In the genomic region with DNA sequence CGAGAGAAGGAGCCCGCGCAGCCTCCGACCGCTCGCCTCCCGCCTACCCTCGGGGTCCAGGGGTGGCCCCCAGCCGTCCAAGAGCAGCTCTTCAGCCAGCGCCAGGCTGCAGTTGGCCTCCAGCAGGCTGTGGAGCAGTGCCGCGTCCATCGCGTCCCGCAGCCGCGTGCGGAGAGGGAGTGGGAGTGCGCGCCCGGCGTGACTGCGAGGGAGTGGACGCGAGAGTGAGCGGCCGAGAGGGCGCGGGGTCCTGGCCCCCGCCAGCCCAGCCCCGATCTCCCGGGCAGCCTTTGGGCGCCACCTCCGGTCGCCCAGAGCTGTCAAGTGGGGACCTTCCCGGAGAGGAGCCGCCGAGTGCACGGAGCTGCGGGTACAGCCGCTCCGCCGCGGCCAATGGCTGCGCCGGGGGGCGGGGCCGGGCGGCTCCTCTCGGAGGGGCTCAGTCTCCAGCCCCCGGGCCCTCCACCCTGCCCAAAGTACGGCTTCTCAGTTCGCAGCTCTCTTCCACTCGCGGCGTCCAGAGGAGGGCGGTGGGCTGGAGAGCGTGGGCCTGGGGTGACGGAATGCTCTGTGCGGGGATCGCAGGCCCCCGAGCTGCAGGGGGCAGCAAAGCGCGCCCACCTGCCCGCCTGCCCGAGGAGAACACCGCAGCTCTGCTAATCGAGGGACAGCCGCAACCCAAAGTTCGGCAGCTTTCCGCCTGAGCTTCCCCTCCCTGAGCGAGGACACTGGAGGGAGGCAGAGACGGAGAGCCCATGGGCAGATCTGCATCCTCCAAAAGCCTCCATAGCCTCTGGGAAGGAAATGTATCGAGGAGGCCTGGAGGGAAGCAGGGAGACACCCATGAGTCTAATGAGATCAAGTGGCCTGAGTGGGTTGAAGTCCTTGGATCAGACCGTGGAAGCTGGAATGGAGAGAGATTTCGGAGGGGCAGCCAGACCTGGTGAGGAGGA, we compare ENCODE assay signal across 1 cellular context.
TF ChIP-seq lines count a peak whose summit lies in the region.

A gene (minus strand): TSS at position 326 of the 953 bp plus-strand sequence. CDS start 176 bp downstream, at position 150.

TF ChIP-seq in H1, 55 proteins besides CTCF, POLR2A, EP300 and RAD21 (continued from another document):
- TF ChIP-seq, protein P1, sequence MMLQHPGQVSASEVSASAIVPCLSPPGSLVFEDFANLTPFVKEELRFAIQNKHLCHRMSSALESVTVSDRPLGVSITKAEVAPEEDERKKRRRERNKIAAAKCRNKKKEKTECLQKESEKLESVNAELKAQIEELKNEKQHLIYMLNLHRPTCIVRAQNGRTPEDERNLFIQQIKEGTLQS (IDR thresholded peaks at IDR 0.05; ENCODE audit: insufficient read depth, low read depth, low read length): no peak
- TF ChIP-seq, protein P2, sequence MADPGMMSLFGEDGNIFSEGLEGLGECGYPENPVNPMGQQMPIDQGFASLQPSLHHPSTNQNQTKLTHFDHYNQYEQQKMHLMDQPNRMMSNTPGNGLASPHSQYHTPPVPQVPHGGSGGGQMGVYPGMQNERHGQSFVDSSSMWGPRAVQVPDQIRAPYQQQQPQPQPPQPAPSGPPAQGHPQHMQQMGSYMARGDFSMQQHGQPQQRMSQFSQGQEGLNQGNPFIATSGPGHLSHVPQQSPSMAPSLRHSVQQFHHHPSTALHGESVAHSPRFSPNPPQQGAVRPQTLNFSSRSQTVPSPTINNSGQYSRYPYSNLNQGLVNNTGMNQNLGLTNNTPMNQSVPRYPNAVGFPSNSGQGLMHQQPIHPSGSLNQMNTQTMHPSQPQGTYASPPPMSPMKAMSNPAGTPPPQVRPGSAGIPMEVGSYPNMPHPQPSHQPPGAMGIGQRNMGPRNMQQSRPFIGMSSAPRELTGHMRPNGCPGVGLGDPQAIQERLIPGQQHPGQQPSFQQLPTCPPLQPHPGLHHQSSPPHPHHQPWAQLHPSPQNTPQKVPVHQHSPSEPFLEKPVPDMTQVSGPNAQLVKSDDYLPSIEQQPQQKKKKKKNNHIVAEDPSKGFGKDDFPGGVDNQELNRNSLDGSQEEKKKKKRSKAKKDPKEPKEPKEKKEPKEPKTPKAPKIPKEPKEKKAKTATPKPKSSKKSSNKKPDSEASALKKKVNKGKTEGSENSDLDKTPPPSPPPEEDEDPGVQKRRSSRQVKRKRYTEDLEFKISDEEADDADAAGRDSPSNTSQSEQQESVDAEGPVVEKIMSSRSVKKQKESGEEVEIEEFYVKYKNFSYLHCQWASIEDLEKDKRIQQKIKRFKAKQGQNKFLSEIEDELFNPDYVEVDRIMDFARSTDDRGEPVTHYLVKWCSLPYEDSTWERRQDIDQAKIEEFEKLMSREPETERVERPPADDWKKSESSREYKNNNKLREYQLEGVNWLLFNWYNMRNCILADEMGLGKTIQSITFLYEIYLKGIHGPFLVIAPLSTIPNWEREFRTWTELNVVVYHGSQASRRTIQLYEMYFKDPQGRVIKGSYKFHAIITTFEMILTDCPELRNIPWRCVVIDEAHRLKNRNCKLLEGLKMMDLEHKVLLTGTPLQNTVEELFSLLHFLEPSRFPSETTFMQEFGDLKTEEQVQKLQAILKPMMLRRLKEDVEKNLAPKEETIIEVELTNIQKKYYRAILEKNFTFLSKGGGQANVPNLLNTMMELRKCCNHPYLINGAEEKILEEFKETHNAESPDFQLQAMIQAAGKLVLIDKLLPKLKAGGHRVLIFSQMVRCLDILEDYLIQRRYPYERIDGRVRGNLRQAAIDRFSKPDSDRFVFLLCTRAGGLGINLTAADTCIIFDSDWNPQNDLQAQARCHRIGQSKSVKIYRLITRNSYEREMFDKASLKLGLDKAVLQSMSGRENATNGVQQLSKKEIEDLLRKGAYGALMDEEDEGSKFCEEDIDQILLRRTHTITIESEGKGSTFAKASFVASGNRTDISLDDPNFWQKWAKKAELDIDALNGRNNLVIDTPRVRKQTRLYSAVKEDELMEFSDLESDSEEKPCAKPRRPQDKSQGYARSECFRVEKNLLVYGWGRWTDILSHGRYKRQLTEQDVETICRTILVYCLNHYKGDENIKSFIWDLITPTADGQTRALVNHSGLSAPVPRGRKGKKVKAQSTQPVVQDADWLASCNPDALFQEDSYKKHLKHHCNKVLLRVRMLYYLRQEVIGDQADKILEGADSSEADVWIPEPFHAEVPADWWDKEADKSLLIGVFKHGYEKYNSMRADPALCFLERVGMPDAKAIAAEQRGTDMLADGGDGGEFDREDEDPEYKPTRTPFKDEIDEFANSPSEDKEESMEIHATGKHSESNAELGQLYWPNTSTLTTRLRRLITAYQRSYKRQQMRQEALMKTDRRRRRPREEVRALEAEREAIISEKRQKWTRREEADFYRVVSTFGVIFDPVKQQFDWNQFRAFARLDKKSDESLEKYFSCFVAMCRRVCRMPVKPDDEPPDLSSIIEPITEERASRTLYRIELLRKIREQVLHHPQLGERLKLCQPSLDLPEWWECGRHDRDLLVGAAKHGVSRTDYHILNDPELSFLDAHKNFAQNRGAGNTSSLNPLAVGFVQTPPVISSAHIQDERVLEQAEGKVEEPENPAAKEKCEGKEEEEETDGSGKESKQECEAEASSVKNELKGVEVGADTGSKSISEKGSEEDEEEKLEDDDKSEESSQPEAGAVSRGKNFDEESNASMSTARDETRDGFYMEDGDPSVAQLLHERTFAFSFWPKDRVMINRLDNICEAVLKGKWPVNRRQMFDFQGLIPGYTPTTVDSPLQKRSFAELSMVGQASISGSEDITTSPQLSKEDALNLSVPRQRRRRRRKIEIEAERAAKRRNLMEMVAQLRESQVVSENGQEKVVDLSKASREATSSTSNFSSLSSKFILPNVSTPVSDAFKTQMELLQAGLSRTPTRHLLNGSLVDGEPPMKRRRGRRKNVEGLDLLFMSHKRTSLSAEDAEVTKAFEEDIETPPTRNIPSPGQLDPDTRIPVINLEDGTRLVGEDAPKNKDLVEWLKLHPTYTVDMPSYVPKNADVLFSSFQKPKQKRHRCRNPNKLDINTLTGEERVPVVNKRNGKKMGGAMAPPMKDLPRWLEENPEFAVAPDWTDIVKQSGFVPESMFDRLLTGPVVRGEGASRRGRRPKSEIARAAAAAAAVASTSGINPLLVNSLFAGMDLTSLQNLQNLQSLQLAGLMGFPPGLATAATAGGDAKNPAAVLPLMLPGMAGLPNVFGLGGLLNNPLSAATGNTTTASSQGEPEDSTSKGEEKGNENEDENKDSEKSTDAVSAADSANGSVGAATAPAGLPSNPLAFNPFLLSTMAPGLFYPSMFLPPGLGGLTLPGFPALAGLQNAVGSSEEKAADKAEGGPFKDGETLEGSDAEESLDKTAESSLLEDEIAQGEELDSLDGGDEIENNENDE (IDR thresholded peaks at IDR 0.05; ENCODE audit: insufficient replicate concordance, low read length): no peak
- no peak for TF ChIP-seq POU5F1 (IDR thresholded peaks at IDR 0.05; ENCODE audit: low read depth, low read length)
- TF ChIP-seq SP2 (IDR thresholded peaks at IDR 0.05; ENCODE audit: low read length): no peak
- peak in 1 of 2 experiments; percentile 39; a peak in 1 of 4 replicates for TF ChIP-seq HDAC2 (IDR thresholded peaks at IDR 0.05; ENCODE audit: borderline replicate concordance in 1 of 2, low read depth in 2 of 2, low read length in 2 of 2)
- TF ChIP-seq, protein P3, sequence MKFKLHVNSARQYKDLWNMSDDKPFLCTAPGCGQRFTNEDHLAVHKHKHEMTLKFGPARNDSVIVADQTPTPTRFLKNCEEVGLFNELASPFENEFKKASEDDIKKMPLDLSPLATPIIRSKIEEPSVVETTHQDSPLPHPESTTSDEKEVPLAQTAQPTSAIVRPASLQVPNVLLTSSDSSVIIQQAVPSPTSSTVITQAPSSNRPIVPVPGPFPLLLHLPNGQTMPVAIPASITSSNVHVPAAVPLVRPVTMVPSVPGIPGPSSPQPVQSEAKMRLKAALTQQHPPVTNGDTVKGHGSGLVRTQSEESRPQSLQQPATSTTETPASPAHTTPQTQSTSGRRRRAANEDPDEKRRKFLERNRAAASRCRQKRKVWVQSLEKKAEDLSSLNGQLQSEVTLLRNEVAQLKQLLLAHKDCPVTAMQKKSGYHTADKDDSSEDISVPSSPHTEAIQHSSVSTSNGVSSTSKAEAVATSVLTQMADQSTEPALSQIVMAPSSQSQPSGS (IDR thresholded peaks at IDR 0.05; ENCODE audit: low read length): no peak
- TF ChIP-seq CHD2 (IDR thresholded peaks at IDR 0.05; ENCODE audit: low read length): no peak
- TF ChIP-seq, protein P4, sequence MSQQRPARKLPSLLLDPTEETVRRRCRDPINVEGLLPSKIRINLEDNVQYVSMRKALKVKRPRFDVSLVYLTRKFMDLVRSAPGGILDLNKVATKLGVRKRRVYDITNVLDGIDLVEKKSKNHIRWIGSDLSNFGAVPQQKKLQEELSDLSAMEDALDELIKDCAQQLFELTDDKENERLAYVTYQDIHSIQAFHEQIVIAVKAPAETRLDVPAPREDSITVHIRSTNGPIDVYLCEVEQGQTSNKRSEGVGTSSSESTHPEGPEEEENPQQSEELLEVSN (IDR thresholded peaks at IDR 0.05): peak; percentile 91
- no peak for TF ChIP-seq GTF2F1 (IDR thresholded peaks at IDR 0.05; ENCODE audit: borderline replicate concordance, low read depth, low read length)
- TF ChIP-seq ZNF274 (IDR thresholded peaks at IDR 0.05; ENCODE audit: borderline replicate concordance, extremely low read depth, low read length): no peak
- no peak for TF ChIP-seq TCF12 (IDR thresholded peaks at IDR 0.05; ENCODE audit: low read depth, low read length)
- no peak for TF ChIP-seq SIX5 (IDR thresholded peaks at IDR 0.05; ENCODE audit: low read depth, low read length)
- peak; percentile 87 for TF ChIP-seq KDM4A (IDR thresholded peaks at IDR 0.05; ENCODE audit: low read depth, low read length, severe bottlenecking)
- TF ChIP-seq KDM1A (IDR thresholded peaks at IDR 0.05; ENCODE audit: borderline replicate concordance, low read length): no peak
- TF ChIP-seq CTBP2 (IDR thresholded peaks at IDR 0.05; ENCODE audit: borderline replicate concordance, insufficient read depth, insufficient read length, low read length): no peak
- TF ChIP-seq PHF8 (conservative IDR thresholded peaks at IDR 0.05; ENCODE audit: low read depth, low read length): no peak
- TF ChIP-seq RBBP5 (IDR thresholded peaks at IDR 0.05; ENCODE audit: borderline replicate concordance, low read depth, low read length): no peak
- TF ChIP-seq CBX5 (IDR thresholded peaks at IDR 0.05; ENCODE audit: low read depth, low read length): no peak
- TF ChIP-seq TBP (IDR thresholded peaks at IDR 0.05; ENCODE audit: low read depth, low read length): no peak
- no peak for TF ChIP-seq RXRA (IDR thresholded peaks at IDR 0.05; ENCODE audit: insufficient read depth, low read depth, low read length)
- TF ChIP-seq GABPA (IDR thresholded peaks at IDR 0.05; ENCODE audit: borderline replicate concordance, insufficient read depth, low read length): no peak
- no peak for TF ChIP-seq NRF1 (IDR thresholded peaks at IDR 0.05; ENCODE audit: low read depth, low read length)
- TF ChIP-seq YY1 (IDR thresholded peaks at IDR 0.05; ENCODE audit: low read depth, low read length): peak; percentile 65
